8 cellular contexts compared by ENCODE assay signal in genomic region chr2:238263204-238264071, GRCh38. TPM values are rescaled to one million over a fixed set of nuclear protein-coding genes. Genes with fewer than 3 reads are reported as not detected.
DNase-seq lines count a peak whose midpoint lies in the region; ATAC-seq, FAIRE-seq and TF ChIP-seq lines count a peak whose summit lies in the region.

No MANE protein-coding gene starts in this region.

- H4K8ac ChIP-seq in trophoblast cell (ENCODE audit: low read depth, low read length): no peak overlapping the region

- H3K4me1 ChIP-seq in Loucy (ENCODE audit: insufficient read depth, low read length, poor library complexity, severe bottlenecking) (no peaks in the 10 kb centered on the region), SK-N-SH (ENCODE audit: control insufficient read depth in 1 of 2, insufficient read depth in 2 of 2, low read depth in 1 of 2, low read length in 1 of 2) (peaks cover 0 to 16% of the 10 kb centered on the region in 2 experiments; a peak in 1 of 4 replicates), trophoblast cell (ENCODE audit: control insufficient read depth in 1 of 2, insufficient read depth in 2 of 2, low read length in 2 of 2) (peaks cover 8 to 20% of the 10 kb centered on the region in 2 experiments), upper lobe of left lung (peaks cover 30 to 41% (median 32%) of the 10 kb centered on the region in 4 donors)

- no peaks in the 10 kb centered on the region for H4K20me1 ChIP-seq in Loucy (ENCODE audit: insufficient read depth, low read length, poor library complexity, severe bottlenecking)
- no peaks in the 10 kb centered on the region for H4K20me1 ChIP-seq in SK-N-SH (ENCODE audit: insufficient read depth)

- H3K9me3 Mint-ChIP-seq in activated naive CD4-positive, alpha-beta T cell treated with anti-CD3 and anti-CD28 coated beads, Interleukin-2, amount 50 U/mL, for 72 hours: no peaks in the 10 kb centered on the region

- no peak overlapping the region for H3K4ac ChIP-seq in trophoblast cell (ENCODE audit: low read depth, low read length)

- no peak overlapping the region for H3K4me2 ChIP-seq in Loucy (ENCODE audit: low read depth, low read length, poor library complexity, severe bottlenecking)
- no peak overlapping the region for H3K4me2 ChIP-seq in SK-N-SH
- H3K4me2 ChIP-seq in trophoblast cell (ENCODE audit: low read length): no peak overlapping the region

- H3F3A ChIP-seq in Loucy (ENCODE audit: low read depth): no peaks in the 10 kb centered on the region
- peaks cover 3% of the 10 kb centered on the region for H3F3A ChIP-seq in SK-N-SH (replicated peaks; ENCODE audit: insufficient read depth)

- H3K79me1 ChIP-seq in trophoblast cell (ENCODE audit: low read length): peaks cover 6% of the 10 kb centered on the region

- H3K9ac ChIP-seq in Loucy (ENCODE audit: low read depth, low read length, poor library complexity, severe bottlenecking) (no peak overlapping the region), SK-N-SH (no peak overlapping the region), trophoblast cell (ENCODE audit: low read length) (no peak overlapping the region)

- H3K36me3 ChIP-seq in Loucy (ENCODE audit: insufficient read depth, low read length) (peaks cover 53% of the 10 kb centered on the region; the same call in 1 of the 2 replicates), SK-N-SH (replicated peaks in 1 of 2; ENCODE audit: control insufficient read depth in 1 of 2, insufficient read depth in 2 of 2, low read length in 1 of 2) (peaks cover 0 to 8% of the 10 kb centered on the region in 2 experiments), trophoblast cell (ENCODE audit: control insufficient read depth in 1 of 2, insufficient read depth in 2 of 2, low read length in 2 of 2) (peaks cover 0 to 2% of the 10 kb centered on the region in 2 experiments), upper lobe of left lung (peaks cover 3 to 81% (median 38%) of the 10 kb centered on the region in 4 donors)

- TF ChIP-seq EP300 in SK-N-SH (IDR thresholded peaks at IDR 0.05; ENCODE audit: borderline replicate concordance in 1 of 2, low read depth in 1 of 2, low read length in 1 of 2): no peak
- TF ChIP-seq EP300 in upper lobe of left lung (IDR thresholded peaks at IDR 0.05): no peak

- no peak overlapping the region for H2BK120ac ChIP-seq in trophoblast cell (ENCODE audit: insufficient read depth, low read length, poor library complexity)

- H3K9me2 ChIP-seq in Loucy (replicated peaks; ENCODE audit: low read depth, low read length) (no peaks in the 10 kb centered on the region), SK-N-SH (no peaks in the 10 kb centered on the region)

- no peak overlapping the region for H3K23ac ChIP-seq in trophoblast cell (ENCODE audit: low read length)

- peak; percentile 62 to 70 for ATAC-seq in activated naive CD4-positive, alpha-beta T cell treated with anti-CD3 and anti-CD28 coated beads, Interleukin-2, amount 50 U/mL, for 72 hours
- peak; percentile 79 to 89 for ATAC-seq in upper lobe of left lung (ENCODE audit: low FRiP score in 2 of 2)
- no peak for ATAC-seq in HG03097 (IDR thresholded peaks at IDR 0.05; ENCODE audit: low FRiP score, unreplicated experiment)

- CTCF ChIA-PET in SK-N-SH (lab: Yijun Ruan, JAX): interaction anchor here (0.6 to 6.0 kb wide), 60 partner anchors 9 to 750 kb away, joined by 3 to 72 read pairs (median 4); partner anchors contain the start of genes ERFE, HES6 and PER2

- 39% methylated on average over 13 of the region's 13 CpGs for WGBS in SK-N-SH (ENCODE audit: low lambda C conversion rate)
- WGBS in trophoblast cell (ENCODE audit: extremely low coverage, insufficient coverage, insufficient read length): no CpG with 5 or more reads among the region's 13 CpGs
- 22 to 24% methylated on average over 13 of the region's 13 CpGs for WGBS in upper lobe of left lung, 2 donors

- 0 out of 4 replicates have a peak overlapping the region, but pooled peaks of 1 of the 2 experiments have one; percentile 11 for H3K27ac ChIP-seq in SK-N-SH (ENCODE audit: low read depth in 2 of 2, low read length in 1 of 2)
- H3K27ac ChIP-seq in trophoblast cell (ENCODE audit: low read depth, low read length): no peak overlapping the region
- peak overlapping the region; percentile 31 to 78 (median 59) for H3K27ac ChIP-seq in upper lobe of left lung

- no peak overlapping the region for H4K91ac ChIP-seq in trophoblast cell (ENCODE audit: low read depth, low read length)

- H3K27me3 ChIP-seq in Loucy (ENCODE audit: insufficient read depth, low read length, poor library complexity, severe bottlenecking) (no peaks in the 10 kb centered on the region), SK-N-SH (ENCODE audit: insufficient read depth) (no peaks in the 10 kb centered on the region), trophoblast cell (ENCODE audit: insufficient read depth, low read length) (no peaks in the 10 kb centered on the region), upper lobe of left lung (no peaks in the 10 kb centered on the region)

- peak; percentile 89 for DNase-seq in SK-N-SH
- DNase-seq in activated naive CD4-positive, alpha-beta T cell treated with anti-CD3 and anti-CD28 coated beads, Interleukin-2, amount 50 U/mL, for 72 hours (ENCODE audit: low spot score in 2 of 2): peak in 1 of 2 donors; percentile 77
- peak; percentile 85 for DNase-seq in glomerular endothelial cell (ENCODE audit: extremely low read depth, low read depth, low spot score)
- peak; percentile 75 to 82 for DNase-seq in trophoblast cell
- DNase-seq in upper lobe of left lung: peak in 1 of 2 donors; percentile 93

- H3K14ac ChIP-seq in trophoblast cell (ENCODE audit: low read length): no peak overlapping the region

- H3K79me2 ChIP-seq in Loucy (ENCODE audit: insufficient read depth, low read length): no peaks in the 10 kb centered on the region
- H3K79me2 ChIP-seq in SK-N-SH (ENCODE audit: insufficient read depth): no peaks in the 10 kb centered on the region
- H3K79me2 ChIP-seq in trophoblast cell (ENCODE audit: control insufficient read depth, insufficient read depth, low read length, poor library complexity): no peaks in the 10 kb centered on the region

- H2BK12ac ChIP-seq in trophoblast cell (ENCODE audit: low read length): no peak overlapping the region

- H3K4me3 ChIP-seq in Loucy (ENCODE audit: low read length, poor library complexity, severe bottlenecking) (no peak overlapping the region), SK-N-SH (ENCODE audit: low read depth in 2 of 2, low read length in 1 of 2) (no peak overlapping the region; a peak in 1 of 4 replicates), trophoblast cell (ENCODE audit: low read depth, low read length) (no peak overlapping the region), upper lobe of left lung (no peak overlapping the region)

- H2AFZ ChIP-seq in Loucy (ENCODE audit: low read length): no peak overlapping the region
- no peak overlapping the region for H2AFZ ChIP-seq in SK-N-SH (ENCODE audit: low read depth)
- no peak overlapping the region for H2AFZ ChIP-seq in trophoblast cell (ENCODE audit: insufficient read depth, low read length, poor library complexity)

- no peak overlapping the region for H4K12ac ChIP-seq in trophoblast cell (ENCODE audit: low read depth, low read length)

- no peak overlapping the region for H2BK5ac ChIP-seq in trophoblast cell (ENCODE audit: low read depth, low read length, poor library complexity)

- no peak overlapping the region for H3K27ac Mint-ChIP-seq in activated naive CD4-positive, alpha-beta T cell treated with anti-CD3 and anti-CD28 coated beads, Interleukin-2, amount 50 U/mL, for 72 hours

- no peaks in the 10 kb centered on the region for H3K36me3 Mint-ChIP-seq in activated naive CD4-positive, alpha-beta T cell treated with anti-CD3 and anti-CD28 coated beads, Interleukin-2, amount 50 U/mL, for 72 hours

- POLR2A ChIA-PET in SK-N-SH (lab: Yijun Ruan, JAX): interaction anchor here (0.8 kb wide), 1 partner anchor 103 kb away, joined by 3 read pairs; no protein-coding TSS in a partner anchor

- peak; percentile 90 for TF ChIP-seq CTCF in Loucy (conservative IDR thresholded peaks at IDR 0.05; ENCODE audit: low read length)
- peak; percentile 90 for TF ChIP-seq CTCF in SK-N-SH (IDR thresholded peaks at IDR 0.05)
- peak; percentile 53 to 90 (median 82) for TF ChIP-seq CTCF in upper lobe of left lung (IDR thresholded peaks at IDR 0.05)

- no peak overlapping the region for H3K18ac ChIP-seq in trophoblast cell (ENCODE audit: low read length)

- TF ChIP-seq POLR2A in upper lobe of left lung (IDR thresholded peaks at IDR 0.05): no peak

- peak; percentile 91 for TF ChIP-seq RAD21 in SK-N-SH (IDR thresholded peaks at IDR 0.05; ENCODE audit: low read length)

- peak; percentile 95 for FAIRE-seq in G401.6 (lab: Jason Lieb, UNC)

- no peaks in the 10 kb centered on the region for H3K9me3 ChIP-seq in Loucy (ENCODE audit: insufficient read depth, low read depth, low read length)
- no peaks in the 10 kb centered on the region for H3K9me3 ChIP-seq in SK-N-SH
- H3K9me3 ChIP-seq in trophoblast cell (ENCODE audit: insufficient read depth, low read depth, low read length): no peaks in the 10 kb centered on the region
- H3K9me3 ChIP-seq in upper lobe of left lung: no peaks in the 10 kb centered on the region

- H2AK5ac ChIP-seq in trophoblast cell (ENCODE audit: low read length): no peak overlapping the region

RNA-seq across cellular contexts. Expression of gene HES6, which starts 23.6 kb away (rescaled TPM):
- polyA plus RNA-seq in SK-N-SH (2012; rRNA removed): 3.6 and 4.4 TPM in 2 replicates
- polyA plus RNA-seq in SK-N-SH (2012; cell fraction: cytosol; rRNA removed): 2.3 and 3.6 TPM in 2 replicates
- 11.1 and 18.1 TPM in 2 replicates for polyA plus RNA-seq in SK-N-SH (2012; cell fraction: nucleus; rRNA removed)
- total RNA-seq in activated naive CD4-positive, alpha-beta T cell treated with anti-CD3 and anti-CD28 coated beads, Interleukin-2, amount 50 U/mL, for 72 hours: 1 to 10 TPM; 4.7 to 5.1 TPM
- total RNA-seq in glomerular endothelial cell (6.0 and 7.2 TPM in 2 replicates), upper lobe of left lung (10 to 100 TPM in 3 of 6 donors, 1 to 10 TPM in 3; 5.2 to 15.8 (median 9.4) TPM)
- 4.2 and 4.3 TPM in 2 replicates for polyA plus RNA-seq in trophoblast cell (2013)

RNA-seq across cellular contexts. Expression of gene PER2, which starts 25.0 kb away (rescaled TPM):
- polyA plus RNA-seq in SK-N-SH (2012; rRNA removed): 0.82 and 0.96 TPM in 2 replicates
- 0.50 and 0.71 TPM in 2 replicates for polyA plus RNA-seq in SK-N-SH (2012; cell fraction: cytosol; rRNA removed)
- 2.5 and 2.6 TPM in 2 replicates for polyA plus RNA-seq in SK-N-SH (2012; cell fraction: nucleus; rRNA removed)
- 10 to 100 TPM; 11.5 to 15.0 TPM for total RNA-seq in activated naive CD4-positive, alpha-beta T cell treated with anti-CD3 and anti-CD28 coated beads, Interleukin-2, amount 50 U/mL, for 72 hours
- total RNA-seq in glomerular endothelial cell (1.5 and 3.7 TPM in 2 replicates), upper lobe of left lung (10 to 100 TPM; 12.9 to 28.7 (median 18.1) TPM)
- 2.0 and 2.2 TPM in 2 replicates for polyA plus RNA-seq in trophoblast cell (2013)

RNA-seq across cellular contexts. Expression of gene TRAF3IP1, which starts 56.9 kb away (rescaled TPM):
- polyA plus RNA-seq in SK-N-SH (2012; rRNA removed): 9.7 and 15.0 TPM in 2 replicates
- polyA plus RNA-seq in SK-N-SH (2012; cell fraction: cytosol; rRNA removed): 10.3 and 11.6 TPM in 2 replicates
- polyA plus RNA-seq in SK-N-SH (2012; cell fraction: nucleus; rRNA removed): 11.8 and 14.0 TPM in 2 replicates
- 10 to 100 TPM in 1 of 2 donors, 1 to 10 TPM in 1; 1.0 to 11.7 TPM for total RNA-seq in activated naive CD4-positive, alpha-beta T cell treated with anti-CD3 and anti-CD28 coated beads, Interleukin-2, amount 50 U/mL, for 72 hours
- total RNA-seq in glomerular endothelial cell: 8.8 and 8.9 TPM in 2 replicates
- 6.4 and 6.5 TPM in 2 replicates for polyA plus RNA-seq in trophoblast cell (2013)
- total RNA-seq in upper lobe of left lung: 10 to 100 TPM; 14.0 to 26.8 (median 18.8) TPM

RNA-seq across cellular contexts. Expression of gene ILKAP, which starts 59.9 kb away (rescaled TPM):
- 35.6 and 49.2 TPM in 2 replicates for polyA plus RNA-seq in SK-N-SH (2012; rRNA removed)
- polyA plus RNA-seq in SK-N-SH (2012; cell fraction: cytosol; rRNA removed): 31.8 and 34.3 TPM in 2 replicates
- polyA plus RNA-seq in SK-N-SH (2012; cell fraction: nucleus; rRNA removed): 126 and 149 TPM in 2 replicates
- total RNA-seq in activated naive CD4-positive, alpha-beta T cell treated with anti-CD3 and anti-CD28 coated beads, Interleukin-2, amount 50 U/mL, for 72 hours: 10 to 100 TPM; 40.7 to 64.8 TPM
- total RNA-seq in glomerular endothelial cell: 12.9 and 25.1 TPM in 2 replicates
- polyA plus RNA-seq in trophoblast cell (2013): 20.9 and 21.5 TPM in 2 replicates
- total RNA-seq in upper lobe of left lung: 10 to 100 TPM; 35.2 to 67.1 (median 40.7) TPM
